ENCODE assay signal across 9 cellular contexts in the genomic region with DNA sequence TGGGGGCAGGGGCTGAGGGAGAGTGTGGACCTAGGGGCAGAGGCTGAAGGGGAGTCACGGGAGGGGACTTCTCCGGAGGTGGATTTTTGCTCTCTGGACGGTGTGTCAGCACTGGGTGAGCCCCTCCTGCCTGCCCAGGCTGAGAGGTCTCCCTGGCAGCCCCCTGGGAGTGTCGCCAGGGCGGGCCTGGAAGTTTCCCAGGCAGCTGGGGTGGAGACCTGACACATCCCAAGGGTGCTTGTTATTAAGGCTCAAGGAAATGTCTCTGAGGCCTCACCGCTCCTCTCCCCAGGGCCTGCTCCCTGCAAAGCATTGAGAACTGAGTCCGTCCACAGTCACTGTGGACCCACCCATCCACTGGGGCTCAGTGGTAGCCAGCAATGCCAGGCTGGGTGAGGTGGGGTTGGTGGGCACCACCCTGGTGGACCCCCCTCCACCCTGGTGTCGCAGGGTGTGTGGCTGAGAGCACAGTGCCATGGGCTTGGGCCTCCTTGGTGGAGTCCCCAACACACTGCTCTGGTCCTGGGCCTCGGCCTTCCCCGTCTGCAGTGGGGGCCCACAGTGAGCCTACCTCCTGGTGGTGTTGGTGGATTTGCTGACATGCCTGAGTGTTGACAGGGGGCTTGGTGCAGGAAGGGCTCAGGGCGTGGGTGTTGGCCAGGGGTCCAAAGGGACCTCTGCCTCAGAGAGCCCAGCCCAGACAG. TPM values are rescaled to one million over a fixed set of nuclear protein-coding genes. Genes with fewer than 3 reads are reported as not detected.
DNase-seq lines count a peak whose midpoint lies in the region; ATAC-seq and TF ChIP-seq lines count a peak whose summit lies in the region.
"Had no signal": no experiment of that assay in that cellular context is flagged by ENCODE, and none has a peak within 500 bp of the region (broad histone marks: within the 10 kb centered on the region; RNA-seq: fewer than 3 reads in every experiment).

No MANE protein-coding gene starts in this region.

- peaks cover 53% of the 10 kb centered on the region for H3K4me1 ChIP-seq in mammary epithelial cell (ENCODE audit: insufficient read depth, low read length)
- peaks cover 58% of the 10 kb centered on the region for H3K4me1 ChIP-seq in lower lobe of right lung
- peaks cover 42 to 60% of the 10 kb centered on the region in 2 donors for H3K4me1 ChIP-seq in thoracic aorta (ENCODE audit: control insufficient read depth in 1 of 2, low read depth in 2 of 2)

- peaks cover 2% of the 10 kb centered on the region for H4K20me1 ChIP-seq in mammary epithelial cell (ENCODE audit: insufficient read depth, low read length)

- intact Hi-C loops in activated CD4-positive, alpha-beta T cell treated with anti-CD3 and anti-CD28 coated beads for 36 hours (cut with DNase I, micrococcal nuclease) = loop anchor here in 1 of 2 experiments (5.0 kb wide), 1 partner anchor 1043 kb away; no protein-coding TSS in a partner anchor
- intact Hi-C loops in mammary epithelial cell (cut with micrococcal nuclease) (no loop called here), lower lobe of right lung (cut with DNase I) (no loop called here)

- H3K36me3 Mint-ChIP-seq in activated CD4-positive, alpha-beta T cell treated with anti-CD3 and anti-CD28 coated beads for 36 hours (ENCODE audit: low read depth) = peaks cover 1% of the 10 kb centered on the region

- H3K4me3 ChIP-seq in mammary epithelial cell (replicated peaks in 1 of 3; ENCODE audit: insufficient read depth in 1 of 3, low read depth in 2 of 3, low read length in 3 of 3) (peak overlapping the region in 1 of 3 experiments; percentile 3), lower lobe of right lung (peak overlapping the region; percentile 48), thoracic aorta (peak overlapping the region; percentile 75)

- H3K9me3 Mint-ChIP-seq in activated CD4-positive, alpha-beta T cell treated with anti-CD3 and anti-CD28 coated beads for 36 hours (ENCODE audit: low read depth) = no peaks in the 10 kb centered on the region

- peaks cover 39% of the 10 kb centered on the region for H3K4me1 Mint-ChIP-seq in activated CD4-positive, alpha-beta T cell treated with anti-CD3 and anti-CD28 coated beads for 36 hours

- POLR2A ChIA-PET in activated CD4-positive, alpha-beta T cell treated with anti-CD3 and anti-CD28 coated beads for 36 hours (lab: Charles Lee) = no interaction called here

- H3K9me3 ChIP-seq in mammary epithelial cell (replicated peaks; ENCODE audit: insufficient read depth, low read length) (no peaks in the 10 kb centered on the region), lower lobe of right lung (no peaks in the 10 kb centered on the region), thoracic aorta (no peaks in the 10 kb centered on the region)

- dilution Hi-C loops in mammary epithelial cell (cut with HindIII; ENCODE audit: low sequenced_read_pairs) = no loop called here

- CTCF ChIA-PET in activated CD4-positive, alpha-beta T cell treated with anti-CD3 and anti-CD28 coated beads for 36 hours (lab: Charles Lee) = interaction anchor here (0.5 to 1.6 kb wide), 2 partner anchors 21 to 344 kb away, joined by 3 to 5 read pairs; a partner anchor contains a TSS
- CTCF ChIA-PET in mammary epithelial cell (lab: Charles Lee; ENCODE audit: low non-redundant PET) = no interaction called here

- 100% methylated on average over 3 of the region's 11 CpGs for WGBS in mammary epithelial cell (ENCODE audit: low coverage, missing lambda C conversion rate)

- no peak for DNase-seq in activated CD4-positive, alpha-beta T cell treated with anti-CD3 and anti-CD28 coated beads for 36 hours
- no peak for DNase-seq in activated CD4-positive, alpha-beta T cell treated with anti-CD3 and anti-CD28 coated beads, Interleukin-2, amount 50 U/mL, for 48 hours
- DNase-seq in mammary epithelial cell (no peak), lower lobe of right lung (peak; percentile 48), thoracic aorta (ENCODE audit: low spot score) (no peak), NCI-H1694 treated with DMSO at 0.1 percent for 48 hours (lab: John Stamatoyannopoulos, UW) (no peak), omental fat pad (ENCODE audit: low spot score) (no peak)

- H3K27ac ChIP-seq in mammary epithelial cell (ENCODE audit: insufficient read depth, low read depth, low read length) = no peak overlapping the region
- H3K27ac ChIP-seq in lower lobe of right lung = peak overlapping the region; percentile 99
- H3K27ac ChIP-seq in thoracic aorta = peak overlapping the region; percentile 63 to 87
- H3K27ac ChIP-seq: SK-N-MC had no signal

- ATAC-seq in activated CD4-positive, alpha-beta T cell treated with anti-CD3 and anti-CD28 coated beads for 36 hours = no peak
- ATAC-seq in lower lobe of right lung = no peak
- no peak for ATAC-seq in thoracic aorta (ENCODE audit: insufficient number of reproducible peaks, low FRiP score, low read depth)
- no peak for ATAC-seq in GM18502 (IDR thresholded peaks at IDR 0.05; ENCODE audit: poor library complexity, unreplicated experiment)
- ATAC-seq in omental fat pad (ENCODE audit: low FRiP score) = no peak

- H3K27me3 ChIP-seq in mammary epithelial cell (ENCODE audit: insufficient read depth, low read length) (no peaks in the 10 kb centered on the region), lower lobe of right lung (ENCODE audit: low read depth) (no peaks in the 10 kb centered on the region), thoracic aorta (replicated peaks; ENCODE audit: insufficient read depth) (no peaks in the 10 kb centered on the region)

- H3K27ac Mint-ChIP-seq in activated CD4-positive, alpha-beta T cell treated with anti-CD3 and anti-CD28 coated beads for 36 hours = peak overlapping the region; percentile 31

- TF ChIP-seq CTCF in mammary epithelial cell (conservative IDR thresholded peaks at IDR 0.05 in 1 of 2, IDR thresholded peaks at IDR 0.05 in 1 of 2; ENCODE audit: extremely low read depth in 1 of 2, insufficient read depth in 1 of 2, low read depth in 1 of 2, low read length in 2 of 2) (no peak), lower lobe of right lung (IDR thresholded peaks at IDR 0.05) (no peak), thoracic aorta (IDR thresholded peaks at IDR 0.05) (no peak), omental fat pad (IDR thresholded peaks at IDR 0.05) (no peak)

- H3K9ac ChIP-seq in mammary epithelial cell (ENCODE audit: insufficient read depth, low read length) = no peak overlapping the region

- peaks cover 66% of the 10 kb centered on the region for H3K79me2 ChIP-seq in mammary epithelial cell (ENCODE audit: insufficient read depth, low read length)

- H3K36me3 ChIP-seq in mammary epithelial cell (ENCODE audit: insufficient read depth, low read length) (no peaks in the 10 kb centered on the region), lower lobe of right lung (no peaks in the 10 kb centered on the region), thoracic aorta (no peaks in the 10 kb centered on the region)

- BruUV-seq in mammary epithelial cell (replicated peaks; lab: Mats Ljungman, UMichigan) = no TSS peak

- no peaks in the 10 kb centered on the region for H3K27me3 Mint-ChIP-seq in activated CD4-positive, alpha-beta T cell treated with anti-CD3 and anti-CD28 coated beads for 36 hours

- H3K4me2 ChIP-seq in mammary epithelial cell (ENCODE audit: insufficient read depth, low read depth, low read length) = peak overlapping the region; percentile 52

- in situ Hi-C loops in mammary epithelial cell (cut with MboI; ENCODE audit: low sequenced_read_pairs in 2 of 2) = no loop called here

- H3K4me3 Mint-ChIP-seq in activated CD4-positive, alpha-beta T cell treated with anti-CD3 and anti-CD28 coated beads for 36 hours = peak overlapping the region; percentile 86

- H2AFZ ChIP-seq in mammary epithelial cell (ENCODE audit: low read depth, low read length) = no peak overlapping the region

RNA-seq across cellular contexts. Expression of a gene that starts 2.5 kb away (rescaled TPM):
- 100 to 1,000 TPM; 118 to 145 TPM for total RNA-seq in activated CD4-positive, alpha-beta T cell treated with anti-CD3 and anti-CD28 coated beads for 36 hours
- 100 to 1,000 TPM; 184 to 302 TPM for total RNA-seq in mammary epithelial cell
- 301 TPM for polyA plus RNA-seq in mammary epithelial cell
- polyA minus RNA-seq in mammary epithelial cell = 426 TPM
- total RNA-seq in lower lobe of right lung = 850 TPM
- total RNA-seq in thoracic aorta = 100 to 1,000 TPM; 498 to 842 TPM
- total RNA-seq in omental fat pad = 100 to 1,000 TPM; 540 to 765 (median 577) TPM

RNA-seq across cellular contexts. Expression of a gene that starts 20.9 kb away (rescaled TPM):
- 10 to 100 TPM; 19.8 to 38.4 TPM for total RNA-seq in activated CD4-positive, alpha-beta T cell treated with anti-CD3 and anti-CD28 coated beads for 36 hours
- total RNA-seq in mammary epithelial cell = 10 to 100 TPM; 38.3 to 49.9 TPM
- polyA plus RNA-seq in mammary epithelial cell = 23.4 TPM
- polyA minus RNA-seq in mammary epithelial cell = 5.9 TPM
- 38.8 TPM for total RNA-seq in lower lobe of right lung
- 10 to 100 TPM; 31.6 to 57.9 TPM for total RNA-seq in thoracic aorta
- total RNA-seq in omental fat pad = 10 to 100 TPM; 29.9 to 59.7 (median 33.5) TPM
